ENCODE assay signal across 8 cellular contexts in the genomic region with DNA sequence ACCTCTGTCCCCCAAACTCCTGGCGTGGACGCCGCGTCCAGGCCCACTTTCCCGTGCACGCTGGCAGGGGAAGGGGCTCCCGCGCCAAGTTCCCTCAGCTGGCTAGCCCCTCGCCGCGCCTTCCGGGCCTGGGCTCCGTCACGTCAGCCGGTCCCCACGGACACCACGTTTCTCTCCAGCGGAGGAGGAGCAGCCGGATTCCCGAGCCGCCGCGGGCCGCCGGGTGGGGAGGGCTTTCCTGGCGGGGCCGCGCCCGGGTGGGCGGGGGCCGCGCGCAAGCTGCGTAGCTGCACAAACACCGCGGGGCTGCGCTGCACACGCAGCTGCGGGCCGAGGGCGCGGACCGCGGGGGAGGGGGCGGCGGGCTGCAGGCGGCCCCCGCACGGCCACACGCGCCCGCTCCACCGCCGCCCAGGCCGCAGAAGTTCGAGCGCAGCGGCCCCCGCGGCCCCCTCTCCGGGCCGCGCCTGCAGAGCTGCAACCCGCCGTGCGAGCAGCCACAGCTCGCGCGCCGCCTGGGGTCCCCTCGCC. TPM values are rescaled to one million over a fixed set of nuclear protein-coding genes. Genes with fewer than 3 reads are reported as not detected.
A peak's percentile ranks its signal among the peaks of the same experiment; 100 is the strongest.
DNase-seq lines count a peak whose midpoint lies in the region; ATAC-seq and TF ChIP-seq lines count a peak whose summit lies in the region.

No MANE protein-coding gene starts in this region.

- no peaks in the 10 kb centered on the region for H3K9me3 Mint-ChIP-seq in CD4-positive, alpha-beta T cell
- H3K9me3 Mint-ChIP-seq in activated CD4-positive, alpha-beta T cell treated with anti-CD3 and anti-CD28 coated beads for 36 hours (ENCODE audit: low read depth) = no peaks in the 10 kb centered on the region
- H3K9me3 Mint-ChIP-seq in stimulated activated naive CD8-positive, alpha-beta T cell treated with anti-CD3 and anti-CD28 coated beads, Interleukin-15, amount 100 ng/mL, for 72 hours = no peaks in the 10 kb centered on the region

- H3K4me1 ChIP-seq in lower lobe of right lung = peaks cover 88% of the 10 kb centered on the region

- H3K27ac ChIP-seq in CD4-positive, alpha-beta T cell (ENCODE audit: low read depth, low read length) = peak overlapping the region; percentile 97
- peak overlapping the region; percentile 100 for H3K27ac ChIP-seq in lower lobe of right lung

- CTCF ChIA-PET in CD4-positive, alpha-beta T cell (lab: Charles Lee) = interaction anchor here (1.1 to 6.6 kb wide), 9 partner anchors 13 to 67 kb away, joined by 4 to 65 read pairs (median 12); no protein-coding TSS in a partner anchor
- CTCF ChIA-PET in activated CD4-positive, alpha-beta T cell treated with anti-CD3 and anti-CD28 coated beads for 36 hours (lab: Charles Lee) = interaction anchor here (0.8 to 9.7 kb wide), 13 partner anchors 8 to 129 kb away, joined by 3 to 116 read pairs (median 6); partner anchors contain the start of gene PTGR2

- POLR2A ChIA-PET in CD4-positive, alpha-beta T cell (lab: Charles Lee) = interaction anchor here (0.5 to 20.1 kb wide), 27 partner anchors 9 to 853 kb away, joined by 3 to 430 read pairs (median 11); partner anchors contain the start of genes ACOT2, ACOT6, BBOF1 and COQ6
- POLR2A ChIA-PET in activated CD4-positive, alpha-beta T cell treated with anti-CD3 and anti-CD28 coated beads for 36 hours (lab: Charles Lee) = interaction anchor here (1.0 to 4.0 kb wide), 4 partner anchors 12 to 27 kb away, joined by 4 to 43 read pairs (median 14); no protein-coding TSS in a partner anchor

- no peak for TF ChIP-seq CTCF in CD4-positive, alpha-beta T cell (IDR thresholded peaks at IDR 0.05)
- TF ChIP-seq CTCF in lower lobe of right lung (IDR thresholded peaks at IDR 0.05) = no peak

- H3K4me1 Mint-ChIP-seq in CD4-positive, alpha-beta T cell (ENCODE audit: low read depth) = peaks cover 86% of the 10 kb centered on the region
- H3K4me1 Mint-ChIP-seq in activated CD4-positive, alpha-beta T cell treated with anti-CD3 and anti-CD28 coated beads for 36 hours = peaks cover 76% of the 10 kb centered on the region
- peaks cover 88% of the 10 kb centered on the region for H3K4me1 Mint-ChIP-seq in stimulated activated naive CD8-positive, alpha-beta T cell treated with anti-CD3 and anti-CD28 coated beads, Interleukin-15, amount 100 ng/mL, for 72 hours

- H3K36me3 ChIP-seq in lower lobe of right lung = no peaks in the 10 kb centered on the region

- peak; percentile 12 for ATAC-seq in CD4-positive, alpha-beta T cell (ENCODE audit: poor library complexity)
- ATAC-seq in HG03280 (IDR thresholded peaks at IDR 0.05; ENCODE audit: unreplicated experiment) = peak; percentile 7
- ATAC-seq in activated CD4-positive, alpha-beta T cell treated with anti-CD3 and anti-CD28 coated beads for 36 hours = no peak
- ATAC-seq in lower lobe of right lung = peak in 1 of 2 donors; percentile 33
- ATAC-seq in stimulated activated naive CD8-positive, alpha-beta T cell treated with anti-CD3 and anti-CD28 coated beads, Interleukin-15, amount 100 ng/mL, for 72 hours = no peak

- peak overlapping the region; percentile 99 for H3K27ac Mint-ChIP-seq in CD4-positive, alpha-beta T cell
- H3K27ac Mint-ChIP-seq in activated CD4-positive, alpha-beta T cell treated with anti-CD3 and anti-CD28 coated beads for 36 hours = peak overlapping the region; percentile 77
- peak overlapping the region; percentile 44 to 96 for H3K27ac Mint-ChIP-seq in stimulated activated naive CD8-positive, alpha-beta T cell treated with anti-CD3 and anti-CD28 coated beads, Interleukin-15, amount 100 ng/mL, for 72 hours

- H3K9me3 ChIP-seq in CD4-positive, alpha-beta T cell (ENCODE audit: control insufficient read depth, low read length) = no peaks in the 10 kb centered on the region
- H3K9me3 ChIP-seq in lower lobe of right lung = no peaks in the 10 kb centered on the region

- DNase-seq in CD4-positive, alpha-beta T cell = peak in 8 of 10 experiments; percentile 39 to 68 (median 52)
- peak; percentile 73 for DNase-seq in activated CD4-positive, alpha-beta T cell treated with anti-CD3 and anti-CD28 coated beads for 36 hours
- DNase-seq in effector CD4-positive, alpha-beta T cell = peak; percentile 41
- DNase-seq in lower lobe of right lung = peak; percentile 79
- peak in 1 of 2 donors; percentile 43 for DNase-seq in stimulated activated naive CD8-positive, alpha-beta T cell treated with anti-CD3 and anti-CD28 coated beads, Interleukin-15, amount 100 ng/mL, for 72 hours
- no peak for DNase-seq in iPS-NIHi7 (ENCODE audit: extremely low spot score)
- DNase-seq in pons (ENCODE audit: low spot score) = no peak

- H3K36me3 Mint-ChIP-seq in CD4-positive, alpha-beta T cell (ENCODE audit: low read depth) = peaks cover 13% of the 10 kb centered on the region
- peaks cover 30% of the 10 kb centered on the region for H3K36me3 Mint-ChIP-seq in activated CD4-positive, alpha-beta T cell treated with anti-CD3 and anti-CD28 coated beads for 36 hours (ENCODE audit: low read depth)

- peak overlapping the region; percentile 88 for H3K4me3 Mint-ChIP-seq in CD4-positive, alpha-beta T cell
- peak overlapping the region; percentile 84 for H3K4me3 Mint-ChIP-seq in activated CD4-positive, alpha-beta T cell treated with anti-CD3 and anti-CD28 coated beads for 36 hours
- H3K4me3 Mint-ChIP-seq in stimulated activated naive CD8-positive, alpha-beta T cell treated with anti-CD3 and anti-CD28 coated beads, Interleukin-15, amount 100 ng/mL, for 72 hours = peak overlapping the region; percentile 93 to 96

- intact Hi-C loops in CD4-positive, alpha-beta T cell (cut with DNase I, micrococcal nuclease) = loop anchor here in 1 of 2 experiments (2.0 kb wide), 1 partner anchor 16 kb away; no protein-coding TSS in a partner anchor
- intact Hi-C loops in activated CD4-positive, alpha-beta T cell treated with anti-CD3 and anti-CD28 coated beads for 36 hours (cut with DNase I, micrococcal nuclease) = loop anchor here (1.0 to 2.0 kb wide), 3 partner anchors 30 to 127 kb away; partner anchors contain the start of gene ZNF410 (in 1 of the 2)
- intact Hi-C loops in lower lobe of right lung (cut with DNase I) = no loop called here

- no peaks in the 10 kb centered on the region for H3K27me3 ChIP-seq in CD4-positive, alpha-beta T cell (ENCODE audit: control insufficient read depth, insufficient read depth, low read length)
- no peaks in the 10 kb centered on the region for H3K27me3 ChIP-seq in lower lobe of right lung (ENCODE audit: low read depth)

- no peaks in the 10 kb centered on the region for H3K27me3 Mint-ChIP-seq in CD4-positive, alpha-beta T cell
- no peaks in the 10 kb centered on the region for H3K27me3 Mint-ChIP-seq in activated CD4-positive, alpha-beta T cell treated with anti-CD3 and anti-CD28 coated beads for 36 hours
- H3K27me3 Mint-ChIP-seq in stimulated activated naive CD8-positive, alpha-beta T cell treated with anti-CD3 and anti-CD28 coated beads, Interleukin-15, amount 100 ng/mL, for 72 hours = no peaks in the 10 kb centered on the region

- H3K4me3 ChIP-seq in lower lobe of right lung = peak overlapping the region; percentile 83

RNA-seq across cellular contexts. Expression of gene PNMA1, which starts 45.1 kb away (rescaled TPM):
- total RNA-seq in CD4-positive, alpha-beta T cell = 10 to 100 TPM; 52.6 to 55.9 TPM
- 10 to 100 TPM; 23.2 to 28.8 TPM for total RNA-seq in activated CD4-positive, alpha-beta T cell treated with anti-CD3 and anti-CD28 coated beads for 36 hours
- total RNA-seq in lower lobe of right lung = 24.4 TPM

Comparison
In these comparisons a context has a peak if more than half of its experiments do, and no peak if none do; other contexts are left out.
1. ATAC-seq: peak in CD4-positive, alpha-beta T cell (single experiment) and HG03280 (single experiment); none in activated CD4-positive, alpha-beta T cell treated with anti-CD3 and anti-CD28 coated beads for 36 hours (single experiment) and stimulated activated naive CD8-positive, alpha-beta T cell treated with anti-CD3 and anti-CD28 coated beads, Interleukin-15, amount 100 ng/mL, for 72 hours (single experiment).
2. DNase-seq: peak in CD4-positive, alpha-beta T cell (8 of 10), activated CD4-positive, alpha-beta T cell treated with anti-CD3 and anti-CD28 coated beads for 36 hours (single experiment), effector CD4-positive, alpha-beta T cell (single experiment) and lower lobe of right lung (single experiment); none in iPS-NIHi7 (single experiment) and pons (single experiment).
3. Peak in every context shown above with its lines, with median percentiles within 50 percentile points of each other: H3K27ac Mint-ChIP-seq and H3K4me3 Mint-ChIP-seq.